8 cellular contexts compared by ENCODE assay signal in genomic region chr5:180831139-180832080, GRCh38. TPM values are rescaled to one million over a fixed set of nuclear protein-coding genes. Genes with fewer than 3 reads are reported as not detected.
DNase-seq lines count a peak whose midpoint lies in the region; ATAC-seq, FAIRE-seq and TF ChIP-seq lines count a peak whose summit lies in the region.

No MANE protein-coding gene starts in this region.

- ATAC-seq in GM21367 (IDR thresholded peaks at IDR 0.05; ENCODE audit: unreplicated experiment) = peak; percentile 63

- peaks cover 3% of the 10 kb centered on the region for H3K4me1 ChIP-seq in SJCRH30
- peaks cover 42% of the 10 kb centered on the region for H3K4me1 ChIP-seq in suprapubic skin

- H3K27me3 ChIP-seq in SJCRH30 (no peaks in the 10 kb centered on the region), suprapubic skin (no peaks in the 10 kb centered on the region)

- peak overlapping the region; percentile 91 for H3K27ac ChIP-seq in SJCRH30
- H3K27ac ChIP-seq in suprapubic skin = peak overlapping the region; percentile 97

- H3K36me3 Mint-ChIP-seq in activated naive CD4-positive, alpha-beta T cell treated with anti-CD3 and anti-CD28 coated beads, Interleukin-2, amount 10 ng/mL, durations not matched to agents 7 days and 5 days = peaks cover 57% of the 10 kb centered on the region

- CTCF ChIA-PET in activated naive CD4-positive, alpha-beta T cell treated with anti-CD3 and anti-CD28 coated beads, Interleukin-2, amount 10 ng/mL, durations not matched to agents 7 days and 5 days (lab: Charles Lee) = interaction anchor here (0.9 to 2.4 kb wide), 7 partner anchors 18 to 42 kb away, joined by 3 to 11 read pairs (median 5); partner anchors contain the start of gene MGAT1

- WGBS in suprapubic skin = under 1% methylated on average over 63 of the region's 80 CpGs

- H3K9me3 ChIP-seq in SJCRH30 (replicated peaks) (0 out of 2 replicates have a peak, but pooled peaks cover 3% of the 10 kb centered on the region), suprapubic skin (no peaks in the 10 kb centered on the region)

- no peak for TF ChIP-seq CTCF in suprapubic skin (IDR thresholded peaks at IDR 0.05)

- DNase-seq in DMS53 treated with DMSO at 0.1 percent for 48 hours (lab: John Stamatoyannopoulos, UW; ENCODE audit: unreplicated experiment) (peak; percentile 68), HT-29 (ENCODE audit: low spot score) (peak; percentile 62), SJCRH30 (peak; percentile 54 to 59), frontal cortex (ENCODE audit: low spot score in 2 of 2) (peak; percentile 83 to 85), occipital lobe (lab: John Stamatoyannopoulos, UW) (peak; percentile 83), suprapubic skin (ENCODE audit: low spot score in 2 of 2) (peak; percentile 90 to 91)
- DNase-seq in activated naive CD4-positive, alpha-beta T cell treated with anti-CD3 and anti-CD28 coated beads, Interleukin-2, amount 10 ng/mL, durations not matched to agents 7 days and 5 days = peak; percentile 81

- TF ChIP-seq EP300 in suprapubic skin (IDR thresholded peaks at IDR 0.05) = no peak

- peaks cover 3% of the 10 kb centered on the region for H3K9me3 Mint-ChIP-seq in activated naive CD4-positive, alpha-beta T cell treated with anti-CD3 and anti-CD28 coated beads, Interleukin-2, amount 10 ng/mL, durations not matched to agents 7 days and 5 days

- H3K4me3 ChIP-seq in SJCRH30 (peak overlapping the region; percentile 72), suprapubic skin (peak overlapping the region; percentile 76)

- H3K36me3 ChIP-seq in SJCRH30 = no peaks in the 10 kb centered on the region
- H3K36me3 ChIP-seq in suprapubic skin = peaks cover 25% of the 10 kb centered on the region

- peak in 1 of 2 donors; percentile 72 for TF ChIP-seq POLR2A in suprapubic skin (IDR thresholded peaks at IDR 0.05)

- peak overlapping the region; percentile 99 for H3K4me3 Mint-ChIP-seq in activated naive CD4-positive, alpha-beta T cell treated with anti-CD3 and anti-CD28 coated beads, Interleukin-2, amount 10 ng/mL, durations not matched to agents 7 days and 5 days

- peaks cover 4% of the 10 kb centered on the region for H3K27me3 Mint-ChIP-seq in activated naive CD4-positive, alpha-beta T cell treated with anti-CD3 and anti-CD28 coated beads, Interleukin-2, amount 10 ng/mL, durations not matched to agents 7 days and 5 days

- H3K4me1 Mint-ChIP-seq in activated naive CD4-positive, alpha-beta T cell treated with anti-CD3 and anti-CD28 coated beads, Interleukin-2, amount 10 ng/mL, durations not matched to agents 7 days and 5 days = peaks cover 47% of the 10 kb centered on the region

- peak overlapping the region; percentile 99 for H3K27ac Mint-ChIP-seq in activated naive CD4-positive, alpha-beta T cell treated with anti-CD3 and anti-CD28 coated beads, Interleukin-2, amount 10 ng/mL, durations not matched to agents 7 days and 5 days

- no peak for FAIRE-seq in frontal cortex (lab: Jason Lieb, UNC)

RNA-seq across cellular contexts. Expression of gene MGAT1, which starts 28.8 kb away (rescaled TPM):
- total RNA-seq in HT-29 (2014; rRNA removed; shearing (Covaris generic)) = 96.1 and 102 TPM in 2 replicates
- 85.6 and 88.5 TPM in 2 replicates for total RNA-seq in SJCRH30 (2014; rRNA removed; shearing (Covaris generic))
- total RNA-seq in frontal cortex = 19.6 TPM
- 28.7 TPM for total RNA-seq in occipital lobe
- 100 to 1,000 TPM; 122 to 137 (median 125) TPM for total RNA-seq in suprapubic skin

RNA-seq across cellular contexts. Expression of gene ZFP62, which starts 29.7 kb away (rescaled TPM):
- total RNA-seq in HT-29 (2014; rRNA removed; shearing (Covaris generic)) = 9.9 and 15.9 TPM in 2 replicates
- total RNA-seq in SJCRH30 (2014; rRNA removed; shearing (Covaris generic)) = 31.5 and 43.1 TPM in 2 replicates
- 57.5 TPM for total RNA-seq in frontal cortex
- 52.3 TPM for total RNA-seq in occipital lobe
- 10 to 100 TPM; 35.5 to 41.1 (median 39.1) TPM for total RNA-seq in suprapubic skin

Comparison
In these comparisons a context has a peak if more than half of its experiments do, and no peak if none do; other contexts are left out.
1. Peak in every context shown above with its lines: DNase-seq, ATAC-seq, H3K4me3 ChIP-seq and H3K27ac ChIP-seq.